8 cellular contexts compared by ENCODE assay signal in the genomic region with DNA sequence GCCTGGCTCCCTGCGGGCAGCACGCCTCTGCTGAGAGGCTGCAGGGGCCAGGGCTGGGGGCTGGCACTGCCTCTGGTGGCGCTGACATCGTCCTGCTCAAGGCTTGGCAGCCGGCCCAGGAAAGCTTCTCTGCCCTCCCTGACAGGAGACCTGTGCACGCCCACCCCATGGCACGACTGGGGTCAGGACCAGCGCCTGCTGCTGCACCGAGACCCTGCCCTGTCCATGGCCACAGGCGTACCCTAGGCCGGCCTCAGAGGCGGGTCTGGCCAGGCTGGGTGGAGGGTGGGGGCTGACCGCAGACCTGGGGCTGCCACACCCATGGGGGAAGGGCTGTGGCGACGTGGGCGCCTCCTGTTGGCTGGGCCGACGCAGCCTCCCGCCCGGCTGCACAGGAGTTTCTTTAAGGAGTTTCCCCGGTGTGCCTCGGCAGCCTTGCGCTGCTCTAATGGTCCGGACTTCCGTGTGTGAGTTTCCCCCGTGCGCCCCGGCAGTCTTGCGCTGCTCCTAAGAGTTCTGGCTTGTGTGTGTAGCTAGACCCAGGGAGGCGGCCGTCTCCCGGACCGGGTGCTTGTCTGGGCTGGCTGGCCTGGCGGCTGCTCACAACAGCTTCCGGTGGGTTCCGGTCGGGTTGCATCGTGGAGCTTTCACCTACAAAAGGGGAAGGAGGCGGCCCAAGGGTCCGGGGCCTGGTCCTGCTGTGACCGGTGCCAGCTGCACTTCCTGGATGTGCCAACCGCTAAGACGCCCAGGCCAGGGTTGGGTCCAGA. TPM values are rescaled to one million over a fixed set of nuclear protein-coding genes. Genes with fewer than 3 reads are reported as not detected.
A peak's percentile ranks its signal among the peaks of the same experiment; 100 is the strongest.
DNase-seq lines count a peak whose midpoint lies in the region; ATAC-seq and TF ChIP-seq lines count a peak whose summit lies in the region.

No MANE protein-coding gene starts in this region.

- H2AFZ ChIP-seq in Loucy (ENCODE audit: low read length): no peak overlapping the region

- TF ChIP-seq RAD21 in liver (IDR thresholded peaks at IDR 0.05): no peak

- H3K27ac Mint-ChIP-seq in central memory CD8-positive, alpha-beta T cell (ENCODE audit: low read depth): peak overlapping the region; percentile 97

- H3K27me3 ChIP-seq in Loucy (ENCODE audit: insufficient read depth, low read length, poor library complexity, severe bottlenecking) (no peaks in the 10 kb centered on the region), liver (ENCODE audit: control insufficient read depth in 4 of 4, insufficient read depth in 4 of 4, low read length in 3 of 4) (no peaks in the 10 kb centered on the region)

- peaks cover 36% of the 10 kb centered on the region for H3K36me3 Mint-ChIP-seq in central memory CD8-positive, alpha-beta T cell (ENCODE audit: insufficient read depth)

- ATAC-seq in GM21381 (IDR thresholded peaks at IDR 0.05; ENCODE audit: unreplicated experiment): peak; percentile 37
- ATAC-seq in central memory CD8-positive, alpha-beta T cell (replicated peaks; ENCODE audit: extremely low read depth, poor library complexity, severe bottlenecking): peak; percentile 38

- H3K4me3 ChIP-seq in Loucy (ENCODE audit: low read length, poor library complexity, severe bottlenecking) (peak overlapping the region; percentile 94), liver (ENCODE audit: low read depth in 1 of 3, low read length in 3 of 3) (peak overlapping the region in 2 of 3 donors; percentile 50 to 51)

- no peaks in the 10 kb centered on the region for H3K9me3 ChIP-seq in Loucy (ENCODE audit: insufficient read depth, low read depth, low read length)
- no peaks in the 10 kb centered on the region for H3K9me3 ChIP-seq in liver (ENCODE audit: control insufficient read depth in 4 of 4, low read length in 3 of 4)

- H3K4me1 Mint-ChIP-seq in central memory CD8-positive, alpha-beta T cell: peaks cover 43% of the 10 kb centered on the region

- peaks cover 79% of the 10 kb centered on the region for H3K79me2 ChIP-seq in Loucy (ENCODE audit: insufficient read depth, low read length)

- no peaks in the 10 kb centered on the region for H3K9me3 Mint-ChIP-seq in central memory CD8-positive, alpha-beta T cell

- peaks cover 13% of the 10 kb centered on the region; the same call in 1 of the 2 replicates for H3F3A ChIP-seq in Loucy (ENCODE audit: low read depth)

- H3K4me3 Mint-ChIP-seq in central memory CD8-positive, alpha-beta T cell: peak overlapping the region; percentile 89

- H3K4me1 ChIP-seq in Loucy (ENCODE audit: insufficient read depth, low read length, poor library complexity, severe bottlenecking): peaks cover 52% of the 10 kb centered on the region
- peaks cover 25 to 71% (median 60%) of the 10 kb centered on the region in 4 donors for H3K4me1 ChIP-seq in liver (ENCODE audit: control insufficient read depth in 4 of 4, insufficient read depth in 4 of 4, low read length in 3 of 4)

- H3K36me3 ChIP-seq in Loucy (ENCODE audit: insufficient read depth, low read length) (peaks cover 15% of the 10 kb centered on the region; the same call in 1 of the 2 replicates), liver (ENCODE audit: control insufficient read depth in 4 of 4, insufficient read depth in 3 of 4, low read depth in 1 of 4, low read length in 3 of 4) (peaks cover 0 to 20% (median 0%) of the 10 kb centered on the region in 4 donors)

- H4K20me1 ChIP-seq in Loucy (ENCODE audit: insufficient read depth, low read length, poor library complexity, severe bottlenecking): peaks cover 32% of the 10 kb centered on the region

- WGBS in liver: 25% methylated on average over 43 of the region's 43 CpGs

- H3K9ac ChIP-seq in Loucy (ENCODE audit: low read depth, low read length, poor library complexity, severe bottlenecking) (peak overlapping the region; percentile 92), liver (ENCODE audit: low read depth in 1 of 2, low read length in 2 of 2) (peak overlapping the region; percentile 36 to 40)

- TF ChIP-seq CTCF in Loucy (conservative IDR thresholded peaks at IDR 0.05; ENCODE audit: low read length) (peak; percentile 52), liver (IDR thresholded peaks at IDR 0.05; ENCODE audit: low read depth, low read length, missing input control) (peak; percentile 14)

- H3K27me3 Mint-ChIP-seq in central memory CD8-positive, alpha-beta T cell: no peaks in the 10 kb centered on the region

- DNase-seq in D341Med (ENCODE audit: low spot score): peak; percentile 78
- DNase-seq in activated CD4-positive, CD25-positive, alpha-beta regulatory T cell treated with anti-CD3 and anti-CD28 coated beads, Interleukin-2, amount 50 U/mL, for 16 hours (ENCODE audit: low read depth, low spot score): peak; percentile 53
- DNase-seq in central memory CD8-positive, alpha-beta T cell (ENCODE audit: low spot score in 2 of 2): peak; percentile 70 to 80
- peak; percentile 63 for DNase-seq in stimulated activated CD8-positive, alpha-beta memory T cell treated with anti-CD3 and anti-CD28 coated beads, Interleukin-12 subunit alpha, Interleukin-12 subunit beta, amount 100 ng/mL, for 1 hour (ENCODE audit: low read depth)
- DNase-seq in putamen (ENCODE audit: low spot score): no peak

- peak overlapping the region; percentile 96 for H3K4me2 ChIP-seq in Loucy (ENCODE audit: low read depth, low read length, poor library complexity, severe bottlenecking)

- no peaks in the 10 kb centered on the region for H3K9me2 ChIP-seq in Loucy (replicated peaks; ENCODE audit: low read depth, low read length)

- H3K27ac ChIP-seq in liver (ENCODE audit: low read depth in 1 of 2, low read length in 2 of 2): peak overlapping the region; percentile 87 to 90

TF ChIP-seq in liver, 16 proteins besides CTCF, POLR2A, EP300 and RAD21:
- no peak for TF ChIP-seq FOXA2 (IDR thresholded peaks at IDR 0.05)
- TF ChIP-seq FOXA1 (IDR thresholded peaks at IDR 0.05): no peak
- TF ChIP-seq SP1 (IDR thresholded peaks at IDR 0.05): peak; percentile 34
- TF ChIP-seq TAF1 (conservative IDR thresholded peaks at IDR 0.05): no peak
- TF ChIP-seq HNF4G (IDR thresholded peaks at IDR 0.05): no peak
- no peak for TF ChIP-seq ZBTB33 (IDR thresholded peaks at IDR 0.05)
- TF ChIP-seq YY1 (IDR thresholded peaks at IDR 0.05): no peak
- TF ChIP-seq ATF3 (IDR thresholded peaks at IDR 0.05): no peak

RNA-seq across cellular contexts. Expression of gene TRABD, which starts 4.7 kb away (rescaled TPM):
- 10 to 100 TPM; 10.5 to 18.3 TPM for total RNA-seq in liver
- 10 to 100 TPM; 14.4 to 29.7 TPM for polyA plus RNA-seq in liver

RNA-seq across cellular contexts. Expression of gene SELENOO, which starts 10.4 kb away (rescaled TPM):
- total RNA-seq in liver: 10 to 100 TPM; 16.4 to 58.9 TPM
- polyA plus RNA-seq in liver: 10 to 100 TPM; 25.5 to 59.2 TPM

RNA-seq across cellular contexts. Expression of gene PANX2, which starts 19.8 kb away (rescaled TPM):
- 1 to 10 TPM in 1 of 2 donors, under 1 TPM in 1; 0.56 to 2.3 TPM for total RNA-seq in liver
- polyA plus RNA-seq in liver: 10 to 100 TPM in 1 of 2 donors, under 1 TPM in 1; 0.39 to 14.8 TPM

RNA-seq across cellular contexts. Expression of gene TUBGCP6, which starts 54.5 kb away (rescaled TPM):
- 10 to 100 TPM; 20.9 to 31.7 TPM for total RNA-seq in liver
- polyA plus RNA-seq in liver: 10 to 100 TPM in 1 of 2 donors, 1 to 10 TPM in 1; 9.3 to 11.9 TPM
